25 cellular contexts compared by ENCODE assay signal in genomic region chr21:41345934-41346685, GRCh38. TPM values are rescaled to one million over a fixed set of nuclear protein-coding genes. Genes with fewer than 3 reads are reported as not detected.
DNase-seq lines count a peak whose midpoint lies in the region; ATAC-seq and TF ChIP-seq lines count a peak whose summit lies in the region.
"Had no signal": no experiment of that assay in that cellular context is flagged by ENCODE, and none has a peak within 500 bp of the region (broad histone marks: within the 10 kb centered on the region; RNA-seq: fewer than 3 reads in every experiment).

No MANE protein-coding gene starts in this region.

- peaks cover 2% of the 10 kb centered on the region for H3K9me3 Mint-ChIP-seq in activated CD4-positive, alpha-beta memory T cell treated with anti-CD3 and anti-CD28 coated beads, Interleukin-2, amount 10 ng/mL, durations not matched to agents 7 days and 5 days
- H3K9me3 Mint-ChIP-seq: HFFc6 had no signal

- peaks cover 0 to 12% (median 0%) of the 10 kb centered on the region in 11 donors for H3K9me3 ChIP-seq in heart right ventricle
- H3K9me3 ChIP-seq in stomach = peaks cover 0 to 4% (median 0%) of the 10 kb centered on the region in 4 donors
- H3K9me3 ChIP-seq: SJCRH30 had no signal

- peaks cover 0 to 5% (median 0%) of the 10 kb centered on the region in 9 donors for H3K4me1 ChIP-seq in heart right ventricle
- peaks cover 0 to 27% (median 7%) of the 10 kb centered on the region in 4 donors for H3K4me1 ChIP-seq in stomach
- H3K4me1 ChIP-seq: SJCRH30 had no signal

- intact Hi-C loops in cardiac septum (cut with DNase I) (no loop called here), heart right ventricle (cut with DNase I) (loop anchor here in 1 of 10 donors (10.0 kb wide), 1 partner anchor 319 kb away; no protein-coding TSS in a partner anchor), left colon (cut with DNase I, micrococcal nuclease) (no loop called here), stomach (cut with DNase I; ENCODE audit: low total_unique reads) (no loop called here)

- TF ChIP-seq CTCF in heart right ventricle (IDR thresholded peaks at IDR 0.05) (no peak), stomach (IDR thresholded peaks at IDR 0.05) (no peak), foreskin fibroblast (IDR thresholded peaks at IDR 0.05; ENCODE audit: low read depth, low read length) (no peak)

- ATAC-seq in heart right ventricle (no peak), left colon (peak; percentile 73)
- ATAC-seq: HepG2, K562 had no signal

- peaks cover 36% of the 10 kb centered on the region for H3K27me3 Mint-ChIP-seq in activated CD4-positive, alpha-beta memory T cell treated with anti-CD3 and anti-CD28 coated beads, Interleukin-2, amount 10 ng/mL, durations not matched to agents 7 days and 5 days

- CTCF ChIA-PET in activated CD4-positive, alpha-beta memory T cell treated with anti-CD3 and anti-CD28 coated beads, Interleukin-2, amount 10 ng/mL, durations not matched to agents 7 days and 5 days (lab: Charles Lee) = no interaction called here

- H3K27ac ChIP-seq in heart right ventricle (no peak overlapping the region), stomach (peak overlapping the region; percentile 52 to 79 (median 69))
- H3K27ac ChIP-seq: 22Rv1, HL-60, SJCRH30 had no signal

- H3K27ac Mint-ChIP-seq in activated CD4-positive, alpha-beta memory T cell treated with anti-CD3 and anti-CD28 coated beads, Interleukin-2, amount 10 ng/mL, durations not matched to agents 7 days and 5 days = no peak overlapping the region
- H3K27ac Mint-ChIP-seq: HFFc6 had no signal

- no peak for TF ChIP-seq EP300 in stomach (IDR thresholded peaks at IDR 0.05)

- H3K4me3 ChIP-seq in heart right ventricle = no peak overlapping the region
- H3K4me3 ChIP-seq in stomach = no peak overlapping the region
- no peak overlapping the region for H3K4me3 ChIP-seq in foreskin fibroblast (ENCODE audit: low read depth in 1 of 2, low read length in 2 of 2)
- H3K4me3 ChIP-seq: K562, SJCRH30 had no signal

- no peaks in the 10 kb centered on the region for H3K36me3 ChIP-seq in heart right ventricle
- H3K36me3 ChIP-seq in stomach = peaks cover 0 to 9% (median 2%) of the 10 kb centered on the region in 4 donors
- H3K36me3 ChIP-seq: SJCRH30 had no signal

- WGBS in heart right ventricle, 2 donors = 84 to 87% methylated on average over 13 of the region's 13 CpGs
- 35 to 60% (median 45%) methylated on average over 13 of the region's 13 CpGs for WGBS in stomach, 5 donors

- no peaks in the 10 kb centered on the region for H3K4me1 Mint-ChIP-seq in activated CD4-positive, alpha-beta memory T cell treated with anti-CD3 and anti-CD28 coated beads, Interleukin-2, amount 10 ng/mL, durations not matched to agents 7 days and 5 days

- POLR2A ChIA-PET in activated CD4-positive, alpha-beta memory T cell treated with anti-CD3 and anti-CD28 coated beads, Interleukin-2, amount 10 ng/mL, durations not matched to agents 7 days and 5 days (lab: Charles Lee) = no interaction called here

- peak; percentile 39 for DNase-seq in cardiac septum (ENCODE audit: low spot score)
- DNase-seq in heart right ventricle = no peak
- DNase-seq in SW480 (ENCODE audit: low spot score) = peak; percentile 34
- DNase-seq in left colon = no peak
- DNase-seq in stomach = peak; percentile 80
- no peak for DNase-seq in kidney glomerular epithelial cell (lab: John Stamatoyannopoulos, UW)
- DNase-seq in activated CD4-positive, alpha-beta memory T cell treated with anti-CD3 and anti-CD28 coated beads, Interleukin-2, amount 10 ng/mL, durations not matched to agents 7 days and 5 days = no peak
- DNase-seq in foreskin fibroblast = no peak
- DNase-seq: C1 segment of cervical spinal cord, GDM1, H7, HFFc6, NCI-H1105, NCI-H146, NCI-H2029, NCI-H226, NCI-H510A treated with DMSO at 0.1 percent for 48 hours, NCI-H748 treated with DMSO at 0.1 percent for 48 hours, SJCRH30 had no signal

- peaks cover 0 to 38% (median 6%) of the 10 kb centered on the region in 7 donors for H3K27me3 ChIP-seq in heart right ventricle
- no peaks in the 10 kb centered on the region for H3K27me3 ChIP-seq in stomach

- peaks cover 3% of the 10 kb centered on the region for H3K36me3 Mint-ChIP-seq in activated CD4-positive, alpha-beta memory T cell treated with anti-CD3 and anti-CD28 coated beads, Interleukin-2, amount 10 ng/mL, durations not matched to agents 7 days and 5 days (ENCODE audit: low read depth)

- TF ChIP-seq POLR2A in stomach (IDR thresholded peaks at IDR 0.05) = no peak

- no peak overlapping the region for H3K4me3 Mint-ChIP-seq in activated CD4-positive, alpha-beta memory T cell treated with anti-CD3 and anti-CD28 coated beads, Interleukin-2, amount 10 ng/mL, durations not matched to agents 7 days and 5 days
- H3K4me3 Mint-ChIP-seq: HFFc6 had no signal

RNA-seq across cellular contexts. Expression of gene MX2, which starts 15.7 kb away (rescaled TPM):
- total RNA-seq in cardiac septum = 5.0 TPM
- total RNA-seq in heart right ventricle = 10 to 100 TPM in 3 of 10 donors, 1 to 10 TPM in 7; 3.9 to 22.9 (median 7.3) TPM
- polyA plus RNA-seq in heart right ventricle = 1 to 10 TPM; 3.0 to 7.2 TPM
- total RNA-seq in left colon = 1 to 10 TPM; 3.8 TPM
- total RNA-seq in stomach = 10 to 100 TPM in 4 of 5 donors, 1 to 10 TPM in 1; 8.7 to 85.8 (median 51.6) TPM
- 10 to 100 TPM in 1 of 3 donors, 1 to 10 TPM in 2; 5.0 to 22.8 (median 5.3) TPM for polyA plus RNA-seq in stomach
- total RNA-seq in activated CD4-positive, alpha-beta memory T cell treated with anti-CD3 and anti-CD28 coated beads, Interleukin-2, amount 10 ng/mL, durations not matched to agents 7 days and 5 days = 100 to 1,000 TPM; 167 to 171 TPM
- total RNA-seq: SJCRH30 had no signal

RNA-seq across cellular contexts. Expression of gene FAM3B, which starts 29.5 kb away (rescaled TPM):
- total RNA-seq in cardiac septum = not detected
- total RNA-seq in heart right ventricle = under 1 TPM in 4 of 10 donors, not detected in 6; 0.25 to 0.42 (median 0.35) TPM
- polyA plus RNA-seq in heart right ventricle = under 1 TPM; 0.04 to 0.29 TPM
- total RNA-seq in left colon = 1 to 10 TPM in 1 of 2 donors, under 1 TPM in 1; 0.98 to 1.2 TPM
- total RNA-seq in stomach = 10 to 100 TPM in 4 of 5 donors, not detected in 1; 12.3 to 95.3 (median 54.8) TPM
- polyA plus RNA-seq in stomach = 100 to 1,000 TPM in 1 of 3 donors, 10 to 100 TPM in 2; 40.6 to 103 (median 98.7) TPM
- not detected for total RNA-seq in activated CD4-positive, alpha-beta memory T cell treated with anti-CD3 and anti-CD28 coated beads, Interleukin-2, amount 10 ng/mL, durations not matched to agents 7 days and 5 days
- total RNA-seq: HFFc6, HT-29, LHCN-M2, SJCRH30 had no signal

Comparison
In these comparisons a context has a peak if more than half of its experiments do, and no peak if none do; other contexts are left out.
1. DNase-seq: peak in cardiac septum (single experiment), SW480 (single experiment) and stomach (single experiment); none in heart right ventricle (0 of 2), left colon (0 of 2), kidney glomerular epithelial cell (single experiment), activated CD4-positive, alpha-beta memory T cell treated with anti-CD3 and anti-CD28 coated beads, Interleukin-2, amount 10 ng/mL, durations not matched to agents 7 days and 5 days (single experiment) and foreskin fibroblast (0 of 2).
2. H3K27ac ChIP-seq: peak in stomach (5 of 5); none in heart right ventricle (0 of 10).